In the genomic region with DNA sequence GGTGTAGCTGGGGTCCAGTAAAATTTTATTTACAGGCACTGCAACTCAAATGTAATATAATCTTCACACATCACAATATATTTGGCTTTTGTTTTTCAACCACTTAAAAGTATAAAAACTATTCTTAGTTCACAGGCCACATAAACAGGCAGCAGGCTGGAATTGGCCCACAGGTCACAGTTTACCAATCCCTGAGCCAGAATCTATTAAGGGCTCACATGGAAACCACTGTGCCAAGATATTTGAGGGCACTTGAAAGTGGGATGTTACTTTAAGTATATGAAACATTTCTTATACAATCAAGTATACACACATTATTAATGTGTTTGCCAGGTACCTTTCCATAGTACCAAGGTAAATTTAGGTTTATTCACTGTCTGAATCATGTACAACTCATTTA, we compare ENCODE assay signal across 25 cellular contexts.
"Had no signal": no experiment of that assay in that cellular context is flagged by ENCODE, and none has a peak within 500 bp of the region (broad histone marks: within the 10 kb centered on the region; RNA-seq: fewer than 3 reads in every experiment).

No MANE protein-coding gene starts in this region.

- H3K4me3 Mint-ChIP-seq: activated CD4-positive, alpha-beta T cell treated with anti-CD3 and anti-CD28 coated beads, Interleukin-2, amount 10 ng/mL, durations not matched to agents 7 days and 5 days; activated CD8-positive, alpha-beta T cell treated with anti-CD3 and anti-CD28 coated beads, Interleukin-2, amount 10 ng/mL, durations not matched to agents 7 days and 5 days; activated naive CD8-positive, alpha-beta T cell treated with anti-CD3 and anti-CD28 coated beads, Interleukin-2, amount 50 U/mL, for 24 hours; activated T-helper 1 cell treated with anti-CD3 and anti-CD28 coated beads, Interleukin-12 subunit alpha, Interleukin-12 subunit beta, Interleukin-2, Interleukin-4 antibody, amounts not matched to agents 30 ng/mL and 10 ng/mL and 1 ng/mL, durations not matched to agents 14 hours and 24 hours and 36 hours; dendritic cell treated with granulocyte-macrophage colony-stimulating factor and Interleukin-4, amounts not matched to agents 40 ng/mL and 50 ng/mL, for 4 days; naive thymus-derived CD4-positive, alpha-beta T cell; neural crest cell; stimulated activated naive CD8-positive, alpha-beta T cell treated with anti-CD3 and anti-CD28 coated beads, Interleukin-15, amount 100 ng/mL, for 72 hours had no signal

- H3K4me3 ChIP-seq: body of pancreas, gastroesophageal sphincter, lower lobe of right lung, sigmoid colon, tibial nerve, uterus had no signal

- ATAC-seq: activated CD8-positive, alpha-beta T cell treated with anti-CD3 and anti-CD28 coated beads, Interleukin-2, amount 10 ng/mL, durations not matched to agents 7 days and 5 days; activated naive CD8-positive, alpha-beta T cell treated with anti-CD3 and anti-CD28 coated beads, Interleukin-2, amount 50 U/mL, for 24 hours; body of pancreas; gastroesophageal sphincter; left colon; naive thymus-derived CD4-positive, alpha-beta T cell had no signal

- H3K9me3 Mint-ChIP-seq: activated CD4-positive, alpha-beta T cell treated with anti-CD3 and anti-CD28 coated beads, Interleukin-2, amount 10 ng/mL, durations not matched to agents 7 days and 5 days; activated naive CD8-positive, alpha-beta T cell treated with anti-CD3 and anti-CD28 coated beads, Interleukin-2, amount 50 U/mL, for 24 hours; activated T-helper 1 cell treated with anti-CD3 and anti-CD28 coated beads, Interleukin-12 subunit alpha, Interleukin-12 subunit beta, Interleukin-2, Interleukin-4 antibody, amounts not matched to agents 30 ng/mL and 10 ng/mL and 1 ng/mL, durations not matched to agents 14 hours and 24 hours and 36 hours; dendritic cell treated with granulocyte-macrophage colony-stimulating factor and Interleukin-4, amounts not matched to agents 40 ng/mL and 50 ng/mL, for 4 days; naive thymus-derived CD4-positive, alpha-beta T cell; neural crest cell; stimulated activated naive CD8-positive, alpha-beta T cell treated with anti-CD3 and anti-CD28 coated beads, Interleukin-15, amount 100 ng/mL, for 72 hours had no signal

- H3K27me3 Mint-ChIP-seq: activated CD4-positive, alpha-beta T cell treated with anti-CD3 and anti-CD28 coated beads, Interleukin-2, amount 10 ng/mL, durations not matched to agents 7 days and 5 days; activated naive CD8-positive, alpha-beta T cell treated with anti-CD3 and anti-CD28 coated beads, Interleukin-2, amount 50 U/mL, for 24 hours; naive thymus-derived CD4-positive, alpha-beta T cell; stimulated activated naive CD8-positive, alpha-beta T cell treated with anti-CD3 and anti-CD28 coated beads, Interleukin-15, amount 100 ng/mL, for 72 hours had no signal

- H3K27ac Mint-ChIP-seq: activated CD4-positive, alpha-beta T cell treated with anti-CD3 and anti-CD28 coated beads, Interleukin-2, amount 10 ng/mL, durations not matched to agents 7 days and 5 days; activated CD8-positive, alpha-beta T cell treated with anti-CD3 and anti-CD28 coated beads, Interleukin-2, amount 10 ng/mL, durations not matched to agents 7 days and 5 days; activated naive CD8-positive, alpha-beta T cell treated with anti-CD3 and anti-CD28 coated beads, Interleukin-2, amount 50 U/mL, for 24 hours; activated T-helper 1 cell treated with anti-CD3 and anti-CD28 coated beads, Interleukin-12 subunit alpha, Interleukin-12 subunit beta, Interleukin-2, Interleukin-4 antibody, amounts not matched to agents 30 ng/mL and 10 ng/mL and 1 ng/mL, durations not matched to agents 14 hours and 24 hours and 36 hours; dendritic cell treated with granulocyte-macrophage colony-stimulating factor and Interleukin-4, amounts not matched to agents 40 ng/mL and 50 ng/mL, for 4 days; naive thymus-derived CD4-positive, alpha-beta T cell had no signal

- H3K36me3 ChIP-seq: lower lobe of right lung, sigmoid colon, uterus had no signal

- H3K27me3 ChIP-seq: body of pancreas, gastroesophageal sphincter, sigmoid colon, tibial nerve, uterus had no signal

- H3K9me3 ChIP-seq: body of pancreas, gastroesophageal sphincter, lower lobe of right lung, sigmoid colon, tibial nerve, uterus had no signal

- FAIRE-seq: endometrium had no signal

- H3K4me1 ChIP-seq: body of pancreas, tibial nerve, uterus had no signal

- DNase-seq: activated CD4-positive, alpha-beta T cell treated with anti-CD3 and anti-CD28 coated beads, Interleukin-2, amount 10 ng/mL, durations not matched to agents 7 days and 5 days; activated CD4-positive, CD25-positive, alpha-beta regulatory T cell treated with anti-CD3 and anti-CD28 coated beads, Interleukin-2, amount 50 U/mL, for 72 hours; activated CD8-positive, alpha-beta T cell treated with anti-CD3 and anti-CD28 coated beads, Interleukin-2, amount 10 ng/mL, durations not matched to agents 7 days and 5 days; activated gamma-delta T cell; activated naive CD4-positive, alpha-beta T cell treated with anti-CD3 and anti-CD28 coated beads, Interleukin-2, amount 50 U/mL, for 16 hours; activated naive CD8-positive, alpha-beta T cell treated with anti-CD3 and anti-CD28 coated beads, Interleukin-2, amount 50 U/mL, for 24 hours; body of pancreas; effector CD4-positive, alpha-beta T cell; head of caudate nucleus; islet precursor cell; left colon; lower lobe of right lung; naive thymus-derived CD4-positive, alpha-beta T cell; occipital lobe; sigmoid colon; stimulated activated CD4-positive, alpha-beta T cell treated with anti-CD3 and anti-CD28 coated beads, Interleukin-1b, Interleukin-23, amount 100 ng/mL, for 48 hours; stimulated activated naive CD8-positive, alpha-beta T cell treated with anti-CD3 and anti-CD28 coated beads, Interleukin-15, amount 100 ng/mL, for 72 hours; uterus had no signal

- H3K27ac ChIP-seq: body of pancreas, gastroesophageal sphincter, lower lobe of right lung, sigmoid colon, tibial nerve, uterus, VCaP had no signal
